22 cellular contexts compared by ENCODE assay signal in genomic region chr15:57507111-57507510, GRCh38.
DNase-seq lines count a peak whose midpoint lies in the region; ATAC-seq, FAIRE-seq and TF ChIP-seq lines count a peak whose summit lies in the region.
"Had no signal": no experiment of that assay in that cellular context is flagged by ENCODE, and none has a peak within 500 bp of the region (broad histone marks: within the 10 kb centered on the region; RNA-seq: fewer than 3 reads in every experiment).

No MANE protein-coding gene starts in this region.

- no peak for FAIRE-seq in D721Med (lab: Jason Lieb, UNC)

- H3K79me2 ChIP-seq in mesendoderm (ENCODE audit: control insufficient read depth, insufficient read depth, low read length) = no peaks in the 10 kb centered on the region

- H3K9me3 ChIP-seq in cardiac muscle cell (ENCODE audit: low read depth) (no peaks in the 10 kb centered on the region), heart left ventricle (no peaks in the 10 kb centered on the region)
- H3K9me3 ChIP-seq: A549 had no signal

- peaks cover 63% of the 10 kb centered on the region for H3K36me3 Mint-ChIP-seq in endothelial cell (ENCODE audit: low read depth, unreplicated experiment)
- no peaks in the 10 kb centered on the region for H3K36me3 Mint-ChIP-seq in osteocyte (ENCODE audit: unreplicated experiment)
- H3K36me3 Mint-ChIP-seq in activated naive CD8-positive, alpha-beta T cell treated with anti-CD3 and anti-CD28 coated beads, Interleukin-2, amount 50 U/mL, for 24 hours (ENCODE audit: low read depth) = no peaks in the 10 kb centered on the region

- no peak overlapping the region for H2AK5ac ChIP-seq in mesendoderm (ENCODE audit: low read length)

- no peak overlapping the region for H3K4ac ChIP-seq in mesendoderm (ENCODE audit: low read depth, low read length)

- no peak overlapping the region for H3K9ac ChIP-seq in mesendoderm (ENCODE audit: low read length)

- no peak overlapping the region for H3K56ac ChIP-seq in mesendoderm (ENCODE audit: low read length)

- H3K4me3 ChIP-seq in cardiac muscle cell (no peak overlapping the region), heart left ventricle (no peak overlapping the region), mesendoderm (ENCODE audit: low read length) (no peak overlapping the region)
- H3K4me3 ChIP-seq: A549, K562, SK-N-MC had no signal

- no peak overlapping the region for H3K18ac ChIP-seq in mesendoderm (ENCODE audit: low read length)

- TF ChIP-seq CTCF in cardiac muscle cell (IDR thresholded peaks at IDR 0.05; ENCODE audit: low read depth, low read length) (no peak), heart left ventricle (IDR thresholded peaks at IDR 0.05) (no peak), endothelial cell (IDR thresholded peaks at IDR 0.05; ENCODE audit: unreplicated experiment) (no peak), osteocyte (IDR thresholded peaks at IDR 0.05) (no peak), D721Med (IDR thresholded peaks at IDR 0.05; ENCODE audit: insufficient read depth, missing control alignments) (no peak)

- no peak overlapping the region for H3K4me2 ChIP-seq in mesendoderm (ENCODE audit: low read length)
- H3K4me2 ChIP-seq: A549 had no signal

- H3K27me3 Mint-ChIP-seq in endothelial cell (ENCODE audit: unreplicated experiment) (peaks cover 5% of the 10 kb centered on the region), osteocyte (ENCODE audit: unreplicated experiment) (no peaks in the 10 kb centered on the region)
- H3K27me3 Mint-ChIP-seq in activated naive CD8-positive, alpha-beta T cell treated with anti-CD3 and anti-CD28 coated beads, Interleukin-2, amount 50 U/mL, for 24 hours = peaks cover 2% of the 10 kb centered on the region
- H3K27me3 Mint-ChIP-seq: B cell had no signal

- no peak for TF ChIP-seq POLR2A in heart left ventricle (IDR thresholded peaks at IDR 0.05)

- no peak overlapping the region for H2BK15ac ChIP-seq in mesendoderm (replicated peaks; ENCODE audit: low read depth)

- H3K9me3 Mint-ChIP-seq in endothelial cell (ENCODE audit: unreplicated experiment) (no peaks in the 10 kb centered on the region), osteocyte (ENCODE audit: unreplicated experiment) (peaks cover 5% of the 10 kb centered on the region)
- no peaks in the 10 kb centered on the region for H3K9me3 Mint-ChIP-seq in activated naive CD8-positive, alpha-beta T cell treated with anti-CD3 and anti-CD28 coated beads, Interleukin-2, amount 50 U/mL, for 24 hours

- intact Hi-C loops in heart left ventricle (cut with DNase I) = no loop called here

- ATAC-seq in heart left ventricle = no peak
- ATAC-seq in HG02885 (IDR thresholded peaks at IDR 0.05; ENCODE audit: poor library complexity, unreplicated experiment) = no peak
- no peak for ATAC-seq in activated naive CD8-positive, alpha-beta T cell treated with anti-CD3 and anti-CD28 coated beads, Interleukin-2, amount 50 U/mL, for 24 hours
- ATAC-seq: K562, right cardiac atrium had no signal

- no peaks in the 10 kb centered on the region for H3K27me3 ChIP-seq in cardiac muscle cell
- no peaks in the 10 kb centered on the region for H3K27me3 ChIP-seq in heart left ventricle
- no peaks in the 10 kb centered on the region for H3K27me3 ChIP-seq in mesendoderm (ENCODE audit: insufficient read depth, low read length, poor library complexity)

- no peaks in the 10 kb centered on the region for H3K79me1 ChIP-seq in mesendoderm (ENCODE audit: low read length)

- no peak overlapping the region for H4K8ac ChIP-seq in mesendoderm (ENCODE audit: low read depth, low read length)

- 95 to 100% (median 97%) methylated on average over 2 of the region's 2 CpGs for WGBS in heart left ventricle, 4 donors
- no CpG with 5 or more reads among the region's 2 CpGs for WGBS in mesendoderm (ENCODE audit: extremely low coverage, insufficient coverage, low lambda C conversion rate)

- peaks cover 94% of the 10 kb centered on the region for H3K4me1 Mint-ChIP-seq in endothelial cell (ENCODE audit: unreplicated experiment)
- H3K4me1 Mint-ChIP-seq in osteocyte (ENCODE audit: unreplicated experiment) = peaks cover 95% of the 10 kb centered on the region
- no peaks in the 10 kb centered on the region for H3K4me1 Mint-ChIP-seq in activated naive CD8-positive, alpha-beta T cell treated with anti-CD3 and anti-CD28 coated beads, Interleukin-2, amount 50 U/mL, for 24 hours

- H3K23ac ChIP-seq in mesendoderm (ENCODE audit: low read length) = no peak overlapping the region

- H2BK5ac ChIP-seq in mesendoderm (ENCODE audit: low read length) = no peak overlapping the region

- no peak overlapping the region for H4K5ac ChIP-seq in mesendoderm (ENCODE audit: low read length)

- H3K27ac Mint-ChIP-seq in endothelial cell (ENCODE audit: unreplicated experiment) (peak overlapping the region; percentile 78), osteocyte (ENCODE audit: unreplicated experiment) (peak overlapping the region; percentile 96)
- no peak overlapping the region for H3K27ac Mint-ChIP-seq in activated naive CD8-positive, alpha-beta T cell treated with anti-CD3 and anti-CD28 coated beads, Interleukin-2, amount 50 U/mL, for 24 hours
- H3K27ac Mint-ChIP-seq: B cell had no signal

- H2BK120ac ChIP-seq in mesendoderm (ENCODE audit: low read depth, low read length) = no peak overlapping the region

- H3K36me3 ChIP-seq in cardiac muscle cell (no peaks in the 10 kb centered on the region), heart left ventricle (no peaks in the 10 kb centered on the region), mesendoderm (ENCODE audit: control insufficient read depth, insufficient read depth, low read length) (no peaks in the 10 kb centered on the region)

- H3K4me3 Mint-ChIP-seq in endothelial cell (ENCODE audit: unreplicated experiment) = no peak overlapping the region
- no peak overlapping the region for H3K4me3 Mint-ChIP-seq in osteocyte (ENCODE audit: unreplicated experiment)
- H3K4me3 Mint-ChIP-seq in activated naive CD8-positive, alpha-beta T cell treated with anti-CD3 and anti-CD28 coated beads, Interleukin-2, amount 50 U/mL, for 24 hours = no peak overlapping the region
- H3K4me3 Mint-ChIP-seq: B cell had no signal

- DNase-seq in cardiac muscle cell (ENCODE audit: low read depth in 1 of 2, low spot score in 1 of 2) = no peak
- no peak for DNase-seq in heart left ventricle
- DNase-seq in endothelial cell (ENCODE audit: low spot score) = no peak
- no peak for DNase-seq in osteocyte (ENCODE audit: extremely low spot score, unreplicated experiment)
- no peak for DNase-seq in mesendoderm
- DNase-seq in D721Med (ENCODE audit: insufficient read length, low spot score) = no peak
- no peak for DNase-seq in activated naive CD8-positive, alpha-beta T cell treated with anti-CD3 and anti-CD28 coated beads, Interleukin-2, amount 50 U/mL, for 24 hours
- DNase-seq: activated CD4-positive, alpha-beta T cell treated with anti-CD3 and anti-CD28 coated beads, Interleukin-2, amount 50 U/mL, for 48 hours; activated CD4-positive, CD25-positive, alpha-beta regulatory T cell; activated effector memory CD4-positive, alpha-beta T cell treated with anti-CD3 and anti-CD28 coated beads, Interleukin-2, amount 50 U/mL, for 16 hours; DMS79; NCI-H1436 treated with DMSO at 0.1 percent for 48 hours; NCI-H2171; NCI-H526; substantia nigra; T-helper 9 cell had no signal

- peak overlapping the region; percentile 95 for H3K27ac ChIP-seq in cardiac muscle cell
- H3K27ac ChIP-seq in heart left ventricle = peak overlapping the region in 4 of 12 donors; percentile 66 to 86 (median 77)
- no peak overlapping the region for H3K27ac ChIP-seq in mesendoderm (ENCODE audit: low read depth, low read length)
- H3K27ac ChIP-seq: SK-N-MC had no signal

- peaks cover 55% of the 10 kb centered on the region for H3K4me1 ChIP-seq in cardiac muscle cell (ENCODE audit: low read depth)
- H3K4me1 ChIP-seq in heart left ventricle = peaks cover 0 to 72% (median 35%) of the 10 kb centered on the region in 12 donors
- peaks cover 11% of the 10 kb centered on the region for H3K4me1 ChIP-seq in mesendoderm (ENCODE audit: control insufficient read depth, low read depth, low read length)
